17 cellular contexts compared by ENCODE assay signal in genomic region chr12:110896559-110896958, GRCh38. TPM values are rescaled to one million over a fixed set of nuclear protein-coding genes. Genes with fewer than 3 reads are reported as not detected.
DNase-seq lines count a peak whose midpoint lies in the region; ATAC-seq and TF ChIP-seq lines count a peak whose summit lies in the region.
"Had no signal": no experiment of that assay in that cellular context is flagged by ENCODE, and none has a peak within 500 bp of the region (broad histone marks: within the 10 kb centered on the region; RNA-seq: fewer than 3 reads in every experiment).

No MANE protein-coding gene starts in this region.

- H3K4me3 ChIP-seq in prostate gland: no peak overlapping the region
- H3K4me3 ChIP-seq: BLaER1 had no signal

- 45% methylated on average over 3 of the region's 3 CpGs for WGBS in prostate gland

- no peaks in the 10 kb centered on the region for H3K4me1 ChIP-seq in prostate gland (replicated peaks)

- H3K27me3 ChIP-seq in prostate gland (replicated peaks; ENCODE audit: insufficient read depth): no peaks in the 10 kb centered on the region
- H3K27me3 ChIP-seq: BLaER1 had no signal

- TF ChIP-seq CTCF in prostate gland (IDR thresholded peaks at IDR 0.05): no peak

- TF ChIP-seq POLR2A in prostate gland (IDR thresholded peaks at IDR 0.05): no peak

- H3K27ac ChIP-seq in epithelial cell of prostate (peak overlapping the region; percentile 75), prostate gland (no peak overlapping the region)
- H3K27ac ChIP-seq: 22Rv1, BLaER1 had no signal

- intact Hi-C loops in prostate gland (cut with DNase I): no loop called here

- ATAC-seq in HG03432 (IDR thresholded peaks at IDR 0.05; ENCODE audit: unreplicated experiment): no peak
- no peak for ATAC-seq in HG02852 (IDR thresholded peaks at IDR 0.05; ENCODE audit: unreplicated experiment)

- DNase-seq in NCI-H1417 (lab: John Stamatoyannopoulos, UW): peak in 2 of 3 experiments; percentile 7 to 43
- DNase-seq in NCI-H1417 treated with DMSO at 0.1 percent for 48 hours (lab: John Stamatoyannopoulos, UW): no peak
- DNase-seq in NCI-H69 (lab: John Stamatoyannopoulos, UW): peak; percentile 89
- peak; percentile 90 for DNase-seq in epithelial cell of prostate (ENCODE audit: low read depth, low spot score)
- peak; percentile 49 for DNase-seq in prostate gland (ENCODE audit: low spot score)
- DNase-seq in DMS53 (lab: John Stamatoyannopoulos, UW): no peak
- DNase-seq: NCI-H1048, NCI-H1694, NCI-H2107, NCI-H345, NCI-H526 treated with DMSO at 0.1 percent for 48 hours, SIG-M5 had no signal

- H3K9me3 ChIP-seq in prostate gland: no peaks in the 10 kb centered on the region
- H3K9me3 ChIP-seq: BLaER1 had no signal

- no peaks in the 10 kb centered on the region for H3K36me3 ChIP-seq in prostate gland
- H3K36me3 ChIP-seq: BLaER1 had no signal

RNA-seq across cellular contexts. Expression of gene MYL2, which starts 23.8 kb away (rescaled TPM):
- 10 to 100 TPM in 1 of 2 donors, not detected in 1; 39.5 TPM for total RNA-seq in prostate gland
- total RNA-seq: HT1080 had no signal

RNA-seq across cellular contexts. Expression of gene CCDC63, which starts 49.8 kb away (rescaled TPM):
- 1 to 10 TPM in 1 of 2 donors, not detected in 1; 1.2 TPM for total RNA-seq in prostate gland
- total RNA-seq: HT1080 had no signal

Comparison
In these comparisons a context has a peak if more than half of its experiments do, and no peak if none do; other contexts are left out.
1. DNase-seq: peak in NCI-H1417 (2 of 3), NCI-H69 (single experiment), epithelial cell of prostate (single experiment) and prostate gland (single experiment); none in NCI-H1417 treated with DMSO at 0.1 percent for 48 hours (single experiment) and DMS53 (single experiment).